In genomic region chr13:102798653-102799543, GRCh38 we compare ENCODE assay signal across 8 cellular contexts. TPM values are rescaled to one million over a fixed set of nuclear protein-coding genes. Genes with fewer than 3 reads are reported as not detected.
DNase-seq lines count a peak whose midpoint lies in the region; ATAC-seq and TF ChIP-seq lines count a peak whose summit lies in the region.

Gene BIVM, plus strand, starts transcription at chr13:102799119. Its CDS starts 8,149 bp downstream, at chr13:102807268.
Gene POGLUT2, minus strand, starts transcription at chr13:102798976. Its CDS starts 306 bp downstream, at chr13:102798670.

- peaks cover under 1% of the 10 kb centered on the region for H3K36me3 ChIP-seq in endodermal cell (ENCODE audit: control insufficient read depth, insufficient read depth, low read length)

- H3K27me3 ChIP-seq in endodermal cell (ENCODE audit: control insufficient read depth, insufficient read depth, low read length, poor library complexity, severe bottlenecking) = no peaks in the 10 kb centered on the region

- DNase-seq in COR-L47 (lab: John Stamatoyannopoulos, UW) = peak; percentile 86
- DNase-seq in GM20000 (ENCODE audit: low spot score) = peak; percentile 95
- peak; percentile 41 for DNase-seq in HS-27A (ENCODE audit: low read depth)
- peak; percentile 57 for DNase-seq in NOMO-1 treated with DMSO at 0.1 percent for 48 hours (lab: John Stamatoyannopoulos, UW; ENCODE audit: unreplicated experiment)
- peak; percentile 33 for DNase-seq in activated CD8-positive, alpha-beta memory T cell treated with anti-CD3 and anti-CD28 coated beads, Interleukin-2, amount 50 U/mL, for 1 hour (ENCODE audit: extremely low read depth)
- peak; percentile 98 for DNase-seq in endodermal cell
- peak; percentile 30 to 44 for DNase-seq in memory B cell (ENCODE audit: low spot score in 2 of 2)
- peak; percentile 53 for DNase-seq in stimulated activated CD8-positive, alpha-beta memory T cell treated with anti-CD3 and anti-CD28 coated beads, Interleukin-15, amount 100 ng/mL, for 24 hours (ENCODE audit: low read depth)

- no peaks in the 10 kb centered on the region for H3K4me1 ChIP-seq in endodermal cell (ENCODE audit: control insufficient read depth, insufficient read depth, low read length)

- H3K4me3 Mint-ChIP-seq in endodermal cell = peak within 1 kb of the TSS; percentile 77
- H3K4me3 Mint-ChIP-seq in memory B cell = peak within 1 kb of the TSS; percentile 87

- peaks cover 3% of the 10 kb centered on the region for H3K27me3 Mint-ChIP-seq in endodermal cell (ENCODE audit: insufficient read depth)
- peaks cover 1% of the 10 kb centered on the region for H3K27me3 Mint-ChIP-seq in memory B cell

- TF ChIP-seq CTCF in GM20000 (IDR thresholded peaks at IDR 0.05; ENCODE audit: extremely low read depth, missing control alignments) = no peak
- TF ChIP-seq CTCF in endodermal cell (conservative IDR thresholded peaks at IDR 0.05) = no peak

- ATAC-seq in memory B cell (ENCODE audit: low read depth) = peak; percentile 54

- H3K9ac ChIP-seq in endodermal cell (ENCODE audit: extremely low read depth, low read length, poor library complexity, severe bottlenecking) = no peak within 1 kb of the TSS

- H3K4me3 ChIP-seq in endodermal cell (ENCODE audit: low read length) = peak within 1 kb of the TSS; percentile 95

- H3K36me3 Mint-ChIP-seq in endodermal cell (ENCODE audit: low read depth) = peaks cover 3% of the 10 kb centered on the region
- no peaks in the 10 kb centered on the region for H3K36me3 Mint-ChIP-seq in memory B cell

- peak within 1 kb of the TSS; percentile 44 for H3K27ac Mint-ChIP-seq in endodermal cell
- H3K27ac Mint-ChIP-seq in memory B cell = no peak within 1 kb of the TSS

- H3K9me3 ChIP-seq in endodermal cell (ENCODE audit: control insufficient read depth, low read length) = no peaks in the 10 kb centered on the region

- H3K4me1 Mint-ChIP-seq in endodermal cell (peaks cover 4% of the 10 kb centered on the region), memory B cell (peaks cover 9% of the 10 kb centered on the region)

- WGBS in endodermal cell (ENCODE audit: insufficient coverage in 1 of 2, insufficient read length in 1 of 2), 2 experiments = 0% methylated on average over 31 to 83 of the region's 83 CpGs

- H3K27ac ChIP-seq in endodermal cell (ENCODE audit: low read depth, low read length) = no peak within 1 kb of the TSS

- no peaks in the 10 kb centered on the region for H3K9me3 Mint-ChIP-seq in endodermal cell
- no peaks in the 10 kb centered on the region for H3K9me3 Mint-ChIP-seq in memory B cell

RNA-seq across cellular contexts. Expression of gene BIVM, which starts in this region (rescaled TPM):
- 10 to 100 TPM; 14.7 to 15.0 TPM for total RNA-seq in endodermal cell
- polyA plus RNA-seq in endodermal cell (2013, experiment 1 of 2) = 14.8 TPM
- 13.7 TPM for polyA plus RNA-seq in endodermal cell (2013, experiment 2 of 2)

RNA-seq across cellular contexts. Expression of gene POGLUT2, which starts in this region (rescaled TPM):
- 10 to 100 TPM; 16.0 to 18.1 TPM for total RNA-seq in endodermal cell
- polyA plus RNA-seq in endodermal cell (2013, experiment 1 of 2) = 28.0 TPM
- 26.5 TPM for polyA plus RNA-seq in endodermal cell (2013, experiment 2 of 2)

Comparison
In these comparisons a context has a peak if more than half of its experiments do, and no peak if none do; other contexts are left out.
1. DNase-seq: peak in every context shown above with its lines; median percentile 98 in endodermal cell; 95 in GM20000; 86 in COR-L47; 57 in NOMO-1 treated with DMSO at 0.1 percent for 48 hours; 53 in stimulated activated CD8-positive, alpha-beta memory T cell treated with anti-CD3 and anti-CD28 coated beads, Interleukin-15, amount 100 ng/mL, for 24 hours; 41 in HS-27A; 37 in memory B cell; 33 in activated CD8-positive, alpha-beta memory T cell treated with anti-CD3 and anti-CD28 coated beads, Interleukin-2, amount 50 U/mL, for 1 hour.